1 cellular context compared by ENCODE assay signal in genomic region chr2:85541753-85542457, GRCh38.
TF ChIP-seq lines count a peak whose summit lies in the region.

No MANE protein-coding gene starts in this region.

TF ChIP-seq in GM12878, 131 proteins besides CTCF, POLR2A, EP300 and RAD21:
- TF ChIP-seq POLR2AphosphoS2 (IDR thresholded peaks at IDR 0.05; ENCODE audit: low read depth, low read length) (peak; percentile 59; the same call in 1 of the 2 replicates), ATF2 (IDR thresholded peaks at IDR 0.05; ENCODE audit: low read length) (0 out of 2 replicates have a peak, but pooled peaks have one; percentile 3), POLR2AphosphoS5 (IDR thresholded peaks at IDR 0.05; ENCODE audit: low read length) (peak; percentile 53), RELA (IDR thresholded peaks at IDR 0.05; ENCODE audit: borderline replicate concordance, partially characterized antibody) (no peak)
